In genomic region chr20:10667560-10668167, GRCh38 we compare ENCODE assay signal across 10 cellular contexts. TPM values are rescaled to one million over a fixed set of nuclear protein-coding genes. Genes with fewer than 3 reads are reported as not detected.
A peak's percentile ranks its signal among the peaks of the same experiment; 100 is the strongest.
DNase-seq lines count a peak whose midpoint lies in the region; ATAC-seq and TF ChIP-seq lines count a peak whose summit lies in the region.
"Had no signal": no experiment of that assay in that cellular context is flagged by ENCODE, and none has a peak within 500 bp of the region (broad histone marks: within the 10 kb centered on the region; RNA-seq: fewer than 3 reads in every experiment).

No MANE protein-coding gene starts in this region.

- DNase-seq in DMS153 (lab: John Stamatoyannopoulos, UW) (peak; percentile 61), NCI-H748 (lab: John Stamatoyannopoulos, UW; ENCODE audit: unreplicated experiment) (peak; percentile 99), renal cortical epithelial cell (ENCODE audit: low read depth) (peak; percentile 87), NCI-H446 treated with DMSO at 0.1 percent for 48 hours (lab: John Stamatoyannopoulos, UW) (no peak), activated gamma-delta T cell treated with Interleukin-2 at 50 U/mL for 16 hours (no peak), erythroblast (lab: John Stamatoyannopoulos, UW) (no peak), omental fat pad (ENCODE audit: low spot score) (no peak)
- DNase-seq: activated naive CD4-positive, alpha-beta T cell treated with anti-CD3 and anti-CD28 coated beads, Interleukin-2, amount 50 U/mL, for 16 hours; T-helper 2 cell had no signal

- TF ChIP-seq POLR2A in erythroblast (IDR thresholded peaks at IDR 0.05; ENCODE audit: low read length) = no peak

- no peak for TF ChIP-seq CTCF in omental fat pad (IDR thresholded peaks at IDR 0.05)

- ATAC-seq in esophagus mucosa = peak; percentile 27
- no peak for ATAC-seq in omental fat pad (ENCODE audit: low FRiP score)

RNA-seq across cellular contexts. Expression of gene JAG1, which starts 6.1 kb away (rescaled TPM):
- total RNA-seq in esophagus mucosa (118 TPM), renal cortical epithelial cell (51.0 and 53.3 TPM in 2 replicates), omental fat pad (100 to 1,000 TPM in 1 of 4 donors, 10 to 100 TPM in 3; 64.2 to 153 (median 85.7) TPM)

Comparison
In these comparisons a context has a peak if more than half of its experiments do, and no peak if none do; other contexts are left out.
1. DNase-seq: peak in DMS153 (single experiment), NCI-H748 (single experiment) and renal cortical epithelial cell (single experiment); none in NCI-H446 treated with DMSO at 0.1 percent for 48 hours (single experiment), activated gamma-delta T cell treated with Interleukin-2 at 50 U/mL for 16 hours (single experiment), erythroblast (0 of 2) and omental fat pad (single experiment).